ENCODE assay signal across 16 cellular contexts in the genomic region with DNA sequence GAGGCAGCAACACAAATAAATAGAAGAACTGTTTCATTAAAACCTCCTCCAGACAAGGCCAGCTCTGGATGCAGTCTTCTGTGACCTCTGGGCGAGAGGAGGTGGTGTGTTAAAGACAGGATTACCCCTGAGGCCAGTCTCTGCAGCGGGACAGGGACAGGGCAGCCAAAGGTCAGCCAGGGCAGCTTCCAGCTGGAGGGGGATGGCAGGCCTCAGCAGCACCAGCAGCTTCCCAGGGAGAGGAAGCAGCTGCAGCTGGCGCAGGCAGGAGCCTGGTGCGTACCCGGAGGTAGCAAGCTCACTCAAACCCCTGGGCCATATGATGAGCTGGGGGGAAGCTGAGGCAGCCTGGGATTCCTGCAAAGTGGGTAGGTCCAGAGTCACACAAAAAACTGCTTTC.
DNase-seq lines count a peak whose midpoint lies in the region; ATAC-seq, FAIRE-seq and TF ChIP-seq lines count a peak whose summit lies in the region.
"Had no signal": no experiment of that assay in that cellular context is flagged by ENCODE, and none has a peak within 500 bp of the region (broad histone marks: within the 10 kb centered on the region; RNA-seq: fewer than 3 reads in every experiment).

No MANE protein-coding gene starts in this region.

- H3K36me3 ChIP-seq in endodermal cell (ENCODE audit: control insufficient read depth, insufficient read depth, low read length) = no peaks in the 10 kb centered on the region
- no peaks in the 10 kb centered on the region for H3K36me3 ChIP-seq in gastrocnemius medialis

- H3K9me3 Mint-ChIP-seq in endodermal cell = no peaks in the 10 kb centered on the region
- H3K9me3 Mint-ChIP-seq in nephron = no peaks in the 10 kb centered on the region
- H3K9me3 Mint-ChIP-seq: activated CD4-positive, alpha-beta memory T cell treated with anti-CD3 and anti-CD28 coated beads for 36 hours; activated T-helper 1 cell treated with anti-CD3 and anti-CD28 coated beads, Interleukin-12 subunit alpha, Interleukin-12 subunit beta, Interleukin-2, Interleukin-4 antibody, amounts not matched to agents 30 ng/mL and 10 ng/mL and 1 ng/mL, durations not matched to agents 14 hours and 24 hours and 36 hours; stimulated activated naive CD8-positive, alpha-beta T cell treated with anti-CD3 and anti-CD28 coated beads, Interleukin-15, Interleukin-2, amounts not matched to agents 100 ng/mL and 50 ng/mL, for 24 hours had no signal

- H3K9me3 ChIP-seq in endodermal cell (ENCODE audit: control insufficient read depth, low read length) (no peaks in the 10 kb centered on the region), gastrocnemius medialis (no peaks in the 10 kb centered on the region)

- no peak for ATAC-seq in gastrocnemius medialis
- ATAC-seq in GM19452 (IDR thresholded peaks at IDR 0.05; ENCODE audit: unreplicated experiment) = no peak
- ATAC-seq in HG02852 (IDR thresholded peaks at IDR 0.05; ENCODE audit: unreplicated experiment) = no peak

- no peak for FAIRE-seq in D721Med (lab: Jason Lieb, UNC)
- FAIRE-seq: GM12891 had no signal

- H3K27ac Mint-ChIP-seq in endodermal cell (no peak overlapping the region), nephron (peak overlapping the region; percentile 67 to 77 (median 70))
- H3K27ac Mint-ChIP-seq: activated CD4-positive, alpha-beta memory T cell treated with anti-CD3 and anti-CD28 coated beads for 36 hours; activated T-helper 1 cell treated with anti-CD3 and anti-CD28 coated beads, Interleukin-12 subunit alpha, Interleukin-12 subunit beta, Interleukin-2, Interleukin-4 antibody, amounts not matched to agents 30 ng/mL and 10 ng/mL and 1 ng/mL, durations not matched to agents 14 hours and 24 hours and 36 hours; stimulated activated naive CD8-positive, alpha-beta T cell treated with anti-CD3 and anti-CD28 coated beads, Interleukin-15, Interleukin-2, amounts not matched to agents 100 ng/mL and 50 ng/mL, for 24 hours had no signal

- H3K36me3 Mint-ChIP-seq in endodermal cell (ENCODE audit: low read depth) (no peaks in the 10 kb centered on the region), nephron (ENCODE audit: low read depth) (no peaks in the 10 kb centered on the region)
- H3K36me3 Mint-ChIP-seq: activated CD4-positive, alpha-beta memory T cell treated with anti-CD3 and anti-CD28 coated beads for 36 hours had no signal

- H3K9ac ChIP-seq in endodermal cell (ENCODE audit: extremely low read depth, low read length, poor library complexity, severe bottlenecking) = no peak overlapping the region

- no peak overlapping the region for H3K4me3 Mint-ChIP-seq in endodermal cell
- H3K4me3 Mint-ChIP-seq in nephron = no peak overlapping the region
- H3K4me3 Mint-ChIP-seq: activated CD4-positive, alpha-beta memory T cell treated with anti-CD3 and anti-CD28 coated beads for 36 hours; activated T-helper 1 cell treated with anti-CD3 and anti-CD28 coated beads, Interleukin-12 subunit alpha, Interleukin-12 subunit beta, Interleukin-2, Interleukin-4 antibody, amounts not matched to agents 30 ng/mL and 10 ng/mL and 1 ng/mL, durations not matched to agents 14 hours and 24 hours and 36 hours; central memory CD8-positive, alpha-beta T cell; stimulated activated naive CD8-positive, alpha-beta T cell treated with anti-CD3 and anti-CD28 coated beads, Interleukin-15, Interleukin-2, amounts not matched to agents 100 ng/mL and 50 ng/mL, for 24 hours had no signal

- DNase-seq in COLO829 (ENCODE audit: low spot score) = peak; percentile 16
- DNase-seq in NCI-H82 (lab: John Stamatoyannopoulos, UW) = peak; percentile 72
- peak; percentile 53 for DNase-seq in endodermal cell
- no peak for DNase-seq in gastrocnemius medialis
- DNase-seq in D721Med (ENCODE audit: insufficient read length, low spot score) = no peak
- DNase-seq: activated CD4-positive, alpha-beta memory T cell treated with anti-CD3 and anti-CD28 coated beads for 36 hours; HCEC 1CT; midbrain; occipital lobe had no signal

- no peak for TF ChIP-seq CTCF in endodermal cell (conservative IDR thresholded peaks at IDR 0.05)
- TF ChIP-seq CTCF in nephron (IDR thresholded peaks at IDR 0.05; ENCODE audit: unreplicated experiment in 3 of 3) = no peak
- TF ChIP-seq CTCF in gastrocnemius medialis (IDR thresholded peaks at IDR 0.05 in 4 of 5, conservative IDR thresholded peaks at IDR 0.05 in 1 of 5) = no peak
- no peak for TF ChIP-seq CTCF in D721Med (IDR thresholded peaks at IDR 0.05; ENCODE audit: insufficient read depth, missing control alignments)

- H3K27ac ChIP-seq in endodermal cell (ENCODE audit: low read depth, low read length) (peak overlapping the region; percentile 74), gastrocnemius medialis (peak overlapping the region in 2 of 4 donors; percentile 22 to 50)

- H3K27me3 Mint-ChIP-seq in endodermal cell (ENCODE audit: insufficient read depth) (peaks cover 2% of the 10 kb centered on the region), nephron (ENCODE audit: low read depth) (peaks cover 14% of the 10 kb centered on the region)
- H3K27me3 Mint-ChIP-seq: activated CD4-positive, alpha-beta memory T cell treated with anti-CD3 and anti-CD28 coated beads for 36 hours; central memory CD8-positive, alpha-beta T cell had no signal

- intact Hi-C loops in gastrocnemius medialis (cut with DNase I; ENCODE audit: low total_unique reads) = no loop called here

- in situ Hi-C loops in gastrocnemius medialis (cut with MboI; ENCODE audit: low sequenced_read_pairs in 4 of 4) = loop anchor here in 2 of 4 donors (10.0 to 25.0 kb wide), 2 partner anchors 240 to 502 kb away; no protein-coding TSS in a partner anchor

- H3K4me1 Mint-ChIP-seq in endodermal cell = peaks cover 9% of the 10 kb centered on the region
- peaks cover 35% of the 10 kb centered on the region for H3K4me1 Mint-ChIP-seq in nephron
- H3K4me1 Mint-ChIP-seq: central memory CD8-positive, alpha-beta T cell had no signal

- no peaks in the 10 kb centered on the region for H3K4me1 ChIP-seq in endodermal cell (ENCODE audit: control insufficient read depth, insufficient read depth, low read length)
- peaks cover 3 to 6% of the 10 kb centered on the region in 2 donors for H3K4me1 ChIP-seq in gastrocnemius medialis

- no peak for TF ChIP-seq POLR2A in gastrocnemius medialis (IDR thresholded peaks at IDR 0.05)

- WGBS in endodermal cell (ENCODE audit: insufficient coverage in 1 of 2, insufficient read length in 1 of 2), 2 experiments = 60 to 86% methylated on average over 2 to 5 of the region's 5 CpGs

- H3K4me3 ChIP-seq in endodermal cell (ENCODE audit: low read length) = no peak overlapping the region
- H3K4me3 ChIP-seq in gastrocnemius medialis = no peak overlapping the region

- H3K27me3 ChIP-seq in endodermal cell (ENCODE audit: control insufficient read depth, insufficient read depth, low read length, poor library complexity, severe bottlenecking) = no peaks in the 10 kb centered on the region
- no peaks in the 10 kb centered on the region for H3K27me3 ChIP-seq in gastrocnemius medialis

Comparison
In these comparisons a context has a peak if more than half of its experiments do, and no peak if none do; other contexts are left out.
1. DNase-seq: peak in COLO829 (single experiment), NCI-H82 (single experiment) and endodermal cell (single experiment); none in gastrocnemius medialis (0 of 2) and D721Med (single experiment).